In the genomic region with DNA sequence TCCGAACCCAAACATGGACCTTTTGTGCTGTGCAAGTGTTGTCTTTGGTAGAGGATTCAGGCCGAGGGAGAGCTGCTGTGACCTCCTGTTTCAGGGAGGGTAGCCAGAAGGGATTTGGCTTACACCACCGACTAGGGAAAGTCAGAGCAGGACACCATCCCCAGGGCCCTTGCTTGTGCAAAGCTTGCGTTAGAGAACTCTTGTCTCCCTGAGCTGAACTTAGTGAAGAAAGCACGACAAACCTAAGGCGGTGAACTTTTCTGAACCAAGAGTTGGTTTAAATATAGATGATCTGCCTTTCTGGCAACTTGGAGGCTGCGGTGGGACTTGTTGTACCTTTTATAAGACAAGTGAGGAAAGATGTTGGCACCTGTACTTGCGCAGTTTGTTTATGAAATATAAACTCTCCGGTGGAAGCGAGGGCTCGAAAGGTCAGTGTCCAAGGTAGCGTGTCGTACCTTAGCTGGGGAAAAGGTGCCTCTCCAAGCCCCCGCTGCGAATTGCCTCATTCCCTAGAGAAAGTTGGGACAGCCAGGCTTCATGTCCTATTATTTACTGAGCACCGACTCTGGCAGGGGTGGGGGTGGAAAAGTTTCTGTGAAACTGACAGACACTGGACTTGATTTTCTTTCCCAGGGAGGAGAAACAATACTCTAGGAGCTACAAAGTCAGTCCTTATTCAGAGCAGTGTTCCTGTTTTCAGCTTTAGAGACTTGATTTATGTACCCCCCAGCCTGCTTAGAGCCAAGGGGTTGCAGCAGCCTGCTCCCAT, we compare ENCODE assay signal across 7 cellular contexts. TPM values are rescaled to one million over a fixed set of nuclear protein-coding genes. Genes with fewer than 3 reads are reported as not detected.
DNase-seq lines count a peak whose midpoint lies in the region; ATAC-seq and TF ChIP-seq lines count a peak whose summit lies in the region.

No MANE protein-coding gene starts in this region.

- H3K27ac Mint-ChIP-seq in endodermal cell: no peak overlapping the region

- H3K27me3 ChIP-seq in RWPE2 (ENCODE audit: insufficient read depth, poor library complexity, severe bottlenecking) (no peaks in the 10 kb centered on the region), endodermal cell (ENCODE audit: control insufficient read depth, insufficient read depth, low read length, poor library complexity, severe bottlenecking) (no peaks in the 10 kb centered on the region), thyroid gland (no peaks in the 10 kb centered on the region)

- H3K9me3 Mint-ChIP-seq in endodermal cell: no peaks in the 10 kb centered on the region

- peaks cover 69% of the 10 kb centered on the region for H3K4me1 ChIP-seq in RWPE2 (ENCODE audit: insufficient read depth, poor library complexity, severe bottlenecking)
- peaks cover 31% of the 10 kb centered on the region for H3K4me1 ChIP-seq in endodermal cell (ENCODE audit: control insufficient read depth, insufficient read depth, low read length)
- H3K4me1 ChIP-seq in mucosa of descending colon (ENCODE audit: low read depth): peaks cover 6% of the 10 kb centered on the region
- peaks cover 85 to 94% of the 10 kb centered on the region in 2 donors for H3K4me1 ChIP-seq in thyroid gland

- no peak overlapping the region for H3K4me3 ChIP-seq in RWPE2 (ENCODE audit: severe bottlenecking)
- H3K4me3 ChIP-seq in endodermal cell (ENCODE audit: low read length): peak overlapping the region; percentile 74
- no peak overlapping the region for H3K4me3 ChIP-seq in mucosa of descending colon
- H3K4me3 ChIP-seq in thyroid gland (replicated peaks in 1 of 3): peak overlapping the region in 1 of 3 donors; percentile 21

- peaks cover 50% of the 10 kb centered on the region for H3K4me1 Mint-ChIP-seq in endodermal cell

- no peak overlapping the region for H3K9ac ChIP-seq in endodermal cell (ENCODE audit: extremely low read depth, low read length, poor library complexity, severe bottlenecking)

- H3K36me3 ChIP-seq in RWPE2 (ENCODE audit: low read depth): no peaks in the 10 kb centered on the region
- no peaks in the 10 kb centered on the region for H3K36me3 ChIP-seq in endodermal cell (ENCODE audit: control insufficient read depth, insufficient read depth, low read length)
- H3K36me3 ChIP-seq in mucosa of descending colon (ENCODE audit: low read depth): no peaks in the 10 kb centered on the region
- no peaks in the 10 kb centered on the region for H3K36me3 ChIP-seq in thyroid gland

- no peak for DNase-seq in RWPE2 (ENCODE audit: low spot score)
- no peak for DNase-seq in endodermal cell
- peak in 1 of 3 donors; percentile 34 for DNase-seq in mucosa of descending colon
- DNase-seq in thyroid gland: peak; percentile 95 to 96
- no peak for DNase-seq in GM10248 (ENCODE audit: extremely low spot score)
- DNase-seq in H4 (ENCODE audit: low spot score): no peak
- DNase-seq in T1000 (lab: John Stamatoyannopoulos, UW): no peak

- TF ChIP-seq CTCF in RWPE2 (IDR thresholded peaks at IDR 0.05; ENCODE audit: poor library complexity, severe bottlenecking) (no peak), endodermal cell (conservative IDR thresholded peaks at IDR 0.05) (no peak), mucosa of descending colon (IDR thresholded peaks at IDR 0.05) (no peak), thyroid gland (IDR thresholded peaks at IDR 0.05) (no peak), GM10248 (IDR thresholded peaks at IDR 0.05; ENCODE audit: control extremely low read depth, extremely low read depth, low read depth, missing control alignments) (no peak)

- CTCF ChIA-PET in GM10248 (lab: Yijun Ruan, JAX): interaction anchor here (0.8 to 2.7 kb wide), 5 partner anchors 11 to 68 kb away, joined by 3 to 7 read pairs (median 4); no protein-coding TSS in a partner anchor

- POLR2A ChIA-PET in GM10248 (lab: Yijun Ruan, JAX): interaction anchor here (0.7 kb wide), 1 partner anchor 62 kb away, joined by 3 read pairs; no protein-coding TSS in a partner anchor

- H3K9me3 ChIP-seq in RWPE2 (ENCODE audit: severe bottlenecking) (no peaks in the 10 kb centered on the region), endodermal cell (ENCODE audit: control insufficient read depth, low read length) (no peaks in the 10 kb centered on the region), mucosa of descending colon (no peaks in the 10 kb centered on the region), thyroid gland (no peaks in the 10 kb centered on the region)

- peak overlapping the region; percentile 36 for H3K4me3 Mint-ChIP-seq in endodermal cell

- peak in 1 of 2 donors; percentile 49 for TF ChIP-seq POLR2A in thyroid gland (IDR thresholded peaks at IDR 0.05)

- WGBS in endodermal cell (ENCODE audit: insufficient coverage in 1 of 2, insufficient read length in 1 of 2), 2 experiments: 79 to 85% methylated on average over 16 of the region's 16 CpGs
- 13 to 24% methylated on average over 15 to 16 of the region's 16 CpGs for WGBS in thyroid gland, 2 donors

- no peak for ATAC-seq in RWPE2 (ENCODE audit: low read depth)
- peak; percentile 10 for ATAC-seq in mucosa of descending colon

- intact Hi-C loops in mucosa of descending colon (cut with DNase I, micrococcal nuclease): no loop called here
- intact Hi-C loops in thyroid gland (cut with DNase I): no loop called here

- H3K36me3 Mint-ChIP-seq in endodermal cell (ENCODE audit: low read depth): no peaks in the 10 kb centered on the region

- peak overlapping the region; percentile 98 for H3K27ac ChIP-seq in RWPE2 (ENCODE audit: poor library complexity, severe bottlenecking)
- H3K27ac ChIP-seq in endodermal cell (ENCODE audit: low read depth, low read length): peak overlapping the region; percentile 97
- H3K27ac ChIP-seq in thyroid gland: peak overlapping the region; percentile 96 to 99 (median 98)

- H3K27me3 Mint-ChIP-seq in endodermal cell (ENCODE audit: insufficient read depth): no peaks in the 10 kb centered on the region

RNA-seq across cellular contexts. Expression of a gene that starts 31.6 kb away (rescaled TPM):
- total RNA-seq in endodermal cell (10 to 100 TPM; 23.5 to 25.8 TPM), mucosa of descending colon (10 to 100 TPM; 38.9 to 61.3 (median 51.0) TPM), thyroid gland (100 to 1,000 TPM; 194 to 384 (median 314) TPM)
- polyA plus RNA-seq in endodermal cell (2013, experiment 1 of 2): 30.2 TPM
- 29.0 TPM for polyA plus RNA-seq in endodermal cell (2013, experiment 2 of 2)
- 15.7 and 22.8 TPM in 2 replicates for total RNA-seq in H4 (2014; rRNA removed; shearing (Covaris generic))

Comparison
In these comparisons a context has a peak if more than half of its experiments do, and no peak if none do; other contexts are left out.
1. DNase-seq: peak in thyroid gland (2 of 2); none in RWPE2 (single experiment), endodermal cell (single experiment), GM10248 (single experiment), H4 (single experiment) and T1000 (single experiment).
2. Peak in every context shown above with its lines, with median percentiles within 50 percentile points of each other: H3K27ac ChIP-seq.